Comparison of ENCODE assay signal across 1 cellular context in the genomic region with DNA sequence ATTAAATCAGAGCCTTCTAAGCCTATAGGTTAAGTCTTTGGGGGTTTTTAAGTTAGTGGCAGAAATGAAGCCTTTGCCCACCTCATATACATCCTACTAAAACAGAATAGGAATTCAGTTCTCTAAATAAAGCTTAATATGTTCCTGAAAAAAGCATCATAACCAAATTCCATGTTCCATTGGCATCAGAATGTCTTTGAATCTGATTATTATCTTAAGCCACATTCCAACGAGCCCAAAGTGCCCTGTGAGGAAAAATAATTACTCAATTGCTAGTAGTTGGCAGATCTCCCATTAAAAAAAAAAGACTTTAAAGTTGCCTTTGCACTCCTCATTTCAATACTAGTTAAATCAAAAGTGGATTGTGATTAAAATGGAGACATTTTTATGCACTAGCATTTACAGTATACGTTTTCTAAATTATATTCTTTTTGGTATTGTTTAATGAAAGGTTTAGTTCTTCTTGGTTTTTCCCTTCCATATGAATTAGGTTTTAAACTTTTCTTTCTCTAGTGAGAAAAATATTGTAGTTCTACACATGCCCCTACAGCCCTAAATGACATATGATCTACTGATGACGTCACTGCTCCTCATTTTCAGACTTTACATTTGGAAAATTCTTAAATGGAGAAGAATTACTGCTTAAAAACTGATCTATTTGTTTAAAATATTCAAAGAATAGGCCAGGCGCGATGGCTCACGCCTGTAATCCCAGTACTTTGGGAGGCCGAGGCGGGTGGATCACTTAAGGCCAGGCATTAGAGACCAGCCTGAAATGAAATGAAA.
TF ChIP-seq lines count a peak whose summit lies in the region.

No MANE protein-coding gene starts in this region.

TF ChIP-seq in HepG2, 621 proteins besides CTCF, POLR2A, EP300 and RAD21:
- TF ChIP-seq NCOA1 (CRISPR knock-in tag; IDR thresholded peaks at IDR 0.05): no peak
- TF ChIP-seq ZNF761 (CRISPR knock-in tag; conservative IDR thresholded peaks at IDR 0.05): no peak
- no peak for TF ChIP-seq ZNF354B (CRISPR knock-in tag; IDR thresholded peaks at IDR 0.05)
- TF ChIP-seq, protein P1, sequence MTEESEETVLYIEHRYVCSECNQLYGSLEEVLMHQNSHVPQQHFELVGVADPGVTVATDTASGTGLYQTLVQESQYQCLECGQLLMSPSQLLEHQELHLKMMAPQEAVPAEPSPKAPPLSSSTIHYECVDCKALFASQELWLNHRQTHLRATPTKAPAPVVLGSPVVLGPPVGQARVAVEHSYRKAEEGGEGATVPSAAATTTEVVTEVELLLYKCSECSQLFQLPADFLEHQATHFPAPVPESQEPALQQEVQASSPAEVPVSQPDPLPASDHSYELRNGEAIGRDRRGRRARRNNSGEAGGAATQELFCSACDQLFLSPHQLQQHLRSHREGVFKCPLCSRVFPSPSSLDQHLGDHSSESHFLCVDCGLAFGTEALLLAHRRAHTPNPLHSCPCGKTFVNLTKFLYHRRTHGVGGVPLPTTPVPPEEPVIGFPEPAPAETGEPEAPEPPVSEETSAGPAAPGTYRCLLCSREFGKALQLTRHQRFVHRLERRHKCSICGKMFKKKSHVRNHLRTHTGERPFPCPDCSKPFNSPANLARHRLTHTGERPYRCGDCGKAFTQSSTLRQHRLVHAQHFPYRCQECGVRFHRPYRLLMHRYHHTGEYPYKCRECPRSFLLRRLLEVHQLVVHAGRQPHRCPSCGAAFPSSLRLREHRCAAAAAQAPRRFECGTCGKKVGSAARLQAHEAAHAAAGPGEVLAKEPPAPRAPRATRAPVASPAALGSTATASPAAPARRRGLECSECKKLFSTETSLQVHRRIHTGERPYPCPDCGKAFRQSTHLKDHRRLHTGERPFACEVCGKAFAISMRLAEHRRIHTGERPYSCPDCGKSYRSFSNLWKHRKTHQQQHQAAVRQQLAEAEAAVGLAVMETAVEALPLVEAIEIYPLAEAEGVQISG (CRISPR knock-in tag; IDR thresholded peaks at IDR 0.05): no peak
- peak; percentile 97 for TF ChIP-seq ATF7 (IDR thresholded peaks at IDR 0.05)
- TF ChIP-seq ATF7 (CRISPR knock-in tag; IDR thresholded peaks at IDR 0.05): no peak
- no peak for TF ChIP-seq ELF1 (CRISPR knock-in tag; IDR thresholded peaks at IDR 0.05)
- no peak for TF ChIP-seq PAX8 (CRISPR knock-in tag; IDR thresholded peaks at IDR 0.05; ENCODE audit: borderline replicate concordance)
- peak; percentile 97 for TF ChIP-seq CREB1 (IDR thresholded peaks at IDR 0.05)
- no peak for TF ChIP-seq CREB1 (CRISPR knock-in tag; IDR thresholded peaks at IDR 0.05)
- no peak for TF ChIP-seq GATAD1 (CRISPR knock-in tag; IDR thresholded peaks at IDR 0.05)
